In genomic region chr12:123532808-123533649, GRCh38 we compare ENCODE assay signal across 8 cellular contexts. TPM values are rescaled to one million over a fixed set of nuclear protein-coding genes. Genes with fewer than 3 reads are reported as not detected.
DNase-seq lines count a peak whose midpoint lies in the region; ATAC-seq and TF ChIP-seq lines count a peak whose summit lies in the region.

No MANE protein-coding gene starts in this region.

- H3K27me3 Mint-ChIP-seq in CD8-positive, alpha-beta memory T cell: peaks cover 0 to 1% of the 10 kb centered on the region in 2 donors
- H3K27me3 Mint-ChIP-seq in activated CD4-positive, alpha-beta memory T cell treated with anti-CD3 and anti-CD28 coated beads, Interleukin-2, amount 10 ng/mL, durations not matched to agents 7 days and 5 days: peaks cover 11% of the 10 kb centered on the region

- peaks cover 0 to 4% (median 0%) of the 10 kb centered on the region in 3 donors for H3K36me3 Mint-ChIP-seq in CD8-positive, alpha-beta memory T cell
- H3K36me3 Mint-ChIP-seq in activated CD4-positive, alpha-beta memory T cell treated with anti-CD3 and anti-CD28 coated beads, Interleukin-2, amount 10 ng/mL, durations not matched to agents 7 days and 5 days (ENCODE audit: low read depth): no peaks in the 10 kb centered on the region

- no peaks in the 10 kb centered on the region for H3K36me3 ChIP-seq in CD8-positive, alpha-beta memory T cell (ENCODE audit: insufficient read depth, low read length)
- H3K36me3 ChIP-seq in muscle layer of duodenum (ENCODE audit: control insufficient read depth in 1 of 2, insufficient read depth in 2 of 2, low read length in 2 of 2) (peaks cover 0 to 5% of the 10 kb centered on the region in 2 donors), vagina (no peaks in the 10 kb centered on the region)

- peak overlapping the region in 7 of 8 donors; percentile 47 to 87 (median 63) for H3K27ac Mint-ChIP-seq in CD8-positive, alpha-beta memory T cell
- no peak overlapping the region for H3K27ac Mint-ChIP-seq in activated CD4-positive, alpha-beta memory T cell treated with anti-CD3 and anti-CD28 coated beads, Interleukin-2, amount 10 ng/mL, durations not matched to agents 7 days and 5 days

- intact Hi-C loops in vagina (cut with DNase I): loop anchor here (5.0 kb wide), 1 partner anchor 76 kb away; the partner anchor contains the start of gene SNRNP35

- peaks cover 18% of the 10 kb centered on the region for H3K4me1 ChIP-seq in CD8-positive, alpha-beta memory T cell (ENCODE audit: insufficient read depth, low read length)
- H3K4me1 ChIP-seq in muscle layer of duodenum (ENCODE audit: control insufficient read depth in 1 of 2, insufficient read depth in 2 of 2, low read length in 2 of 2) (peaks cover 0 to 32% of the 10 kb centered on the region in 2 donors), vagina (peaks cover 30% of the 10 kb centered on the region)

- peak overlapping the region; percentile 64 for H3K4me3 ChIP-seq in CD8-positive, alpha-beta memory T cell (ENCODE audit: low read length)
- H3K4me3 ChIP-seq in muscle layer of duodenum (ENCODE audit: low read depth in 1 of 2, low read length in 2 of 2): peak overlapping the region; percentile 64 to 85
- peak overlapping the region; percentile 77 to 86 for H3K4me3 ChIP-seq in vagina

- no peaks in the 10 kb centered on the region for H3K27me3 ChIP-seq in CD8-positive, alpha-beta memory T cell (ENCODE audit: insufficient read depth, low read length, poor library complexity, severe bottlenecking)
- H3K27me3 ChIP-seq in muscle layer of duodenum (ENCODE audit: low read depth, low read length): no peaks in the 10 kb centered on the region
- no peaks in the 10 kb centered on the region for H3K27me3 ChIP-seq in vagina

- POLR2A ChIA-PET in CD8-positive, alpha-beta memory T cell (lab: Charles Lee): no interaction called here
- POLR2A ChIA-PET in activated CD4-positive, alpha-beta memory T cell treated with anti-CD3 and anti-CD28 coated beads, Interleukin-2, amount 10 ng/mL, durations not matched to agents 7 days and 5 days (lab: Charles Lee): interaction anchor here (0.5 to 1.7 kb wide), 5 partner anchors 10 to 105 kb away, joined by 3 to 5 read pairs (median 3); partner anchors contain the start of gene DDX55

- no peak for TF ChIP-seq CTCF in vagina (IDR thresholded peaks at IDR 0.05)

- ATAC-seq in HG03354 (IDR thresholded peaks at IDR 0.05; ENCODE audit: poor library complexity, severe bottlenecking, unreplicated experiment) (peak; percentile 36), GM18907 (IDR thresholded peaks at IDR 0.05; ENCODE audit: unreplicated experiment) (no peak)

- H3K9me3 Mint-ChIP-seq in CD8-positive, alpha-beta memory T cell: no peaks in the 10 kb centered on the region
- H3K9me3 Mint-ChIP-seq in activated CD4-positive, alpha-beta memory T cell treated with anti-CD3 and anti-CD28 coated beads, Interleukin-2, amount 10 ng/mL, durations not matched to agents 7 days and 5 days: no peaks in the 10 kb centered on the region

- H3K4me3 Mint-ChIP-seq in CD8-positive, alpha-beta memory T cell: peak overlapping the region; percentile 85 to 92 (median 88)
- H3K4me3 Mint-ChIP-seq in activated CD4-positive, alpha-beta memory T cell treated with anti-CD3 and anti-CD28 coated beads, Interleukin-2, amount 10 ng/mL, durations not matched to agents 7 days and 5 days: peak overlapping the region; percentile 61

- no peak overlapping the region for H3K27ac ChIP-seq in CD8-positive, alpha-beta memory T cell (ENCODE audit: low read depth, low read length)
- H3K27ac ChIP-seq in muscle layer of duodenum (ENCODE audit: low read length) (peak overlapping the region; percentile 2), vagina (peak overlapping the region; percentile 82)

- CTCF ChIA-PET in CD8-positive, alpha-beta memory T cell (lab: Charles Lee): interaction anchor here (1.3 kb wide), 1 partner anchor 50 kb away, joined by 4 read pairs; no protein-coding TSS in a partner anchor
- CTCF ChIA-PET in activated CD4-positive, alpha-beta memory T cell treated with anti-CD3 and anti-CD28 coated beads, Interleukin-2, amount 10 ng/mL, durations not matched to agents 7 days and 5 days (lab: Charles Lee): interaction anchor here (1.0 kb wide), 1 partner anchor 73 kb away, joined by 4 read pairs; no protein-coding TSS in a partner anchor

- no peaks in the 10 kb centered on the region for H3K9me3 ChIP-seq in CD8-positive, alpha-beta memory T cell (ENCODE audit: low read length)
- H3K9me3 ChIP-seq in muscle layer of duodenum (ENCODE audit: control insufficient read depth in 1 of 2, low read length in 2 of 2) (no peaks in the 10 kb centered on the region), vagina (no peaks in the 10 kb centered on the region)

- peaks cover 10 to 26% (median 16%) of the 10 kb centered on the region in 3 donors for H3K4me1 Mint-ChIP-seq in CD8-positive, alpha-beta memory T cell
- H3K4me1 Mint-ChIP-seq in activated CD4-positive, alpha-beta memory T cell treated with anti-CD3 and anti-CD28 coated beads, Interleukin-2, amount 10 ng/mL, durations not matched to agents 7 days and 5 days: peaks cover 23% of the 10 kb centered on the region

- TF ChIP-seq POLR2A in vagina (IDR thresholded peaks at IDR 0.05): no peak

- no peak for DNase-seq in CD8-positive, alpha-beta memory T cell
- DNase-seq in activated CD4-positive, alpha-beta memory T cell treated with anti-CD3 and anti-CD28 coated beads, Interleukin-2, amount 10 ng/mL, durations not matched to agents 7 days and 5 days: peak; percentile 21
- DNase-seq in fibroblast of gingiva (ENCODE audit: low read depth) (peak; percentile 36), vagina (ENCODE audit: extremely low spot score in 2 of 2) (no peak), NCI-H128 (lab: John Stamatoyannopoulos, UW; ENCODE audit: unreplicated experiment) (no peak)

RNA-seq across cellular contexts. Expression of gene RILPL1, which starts 0.5 kb away (rescaled TPM):
- 1 to 10 TPM; 2.7 to 4.6 TPM for total RNA-seq in CD8-positive, alpha-beta memory T cell
- 0.55 TPM for polyA plus RNA-seq in CD8-positive, alpha-beta memory T cell
- 1 to 10 TPM; 1.8 to 2.0 TPM for total RNA-seq in activated CD4-positive, alpha-beta memory T cell treated with anti-CD3 and anti-CD28 coated beads, Interleukin-2, amount 10 ng/mL, durations not matched to agents 7 days and 5 days
- total RNA-seq in vagina: 29.7 TPM

RNA-seq across cellular contexts. Expression of gene TMED2, which starts 51.3 kb away (rescaled TPM):
- total RNA-seq in CD8-positive, alpha-beta memory T cell: 100 to 1,000 TPM; 191 to 194 TPM
- polyA plus RNA-seq in CD8-positive, alpha-beta memory T cell: 314 TPM
- total RNA-seq in activated CD4-positive, alpha-beta memory T cell treated with anti-CD3 and anti-CD28 coated beads, Interleukin-2, amount 10 ng/mL, durations not matched to agents 7 days and 5 days: 100 to 1,000 TPM; 166 to 167 TPM
- 110 TPM for total RNA-seq in vagina

Comparison
In these comparisons a context has a peak if more than half of its experiments do, and no peak if none do; other contexts are left out.
1. DNase-seq: peak in activated CD4-positive, alpha-beta memory T cell treated with anti-CD3 and anti-CD28 coated beads, Interleukin-2, amount 10 ng/mL, durations not matched to agents 7 days and 5 days (single experiment) and fibroblast of gingiva (single experiment); none in CD8-positive, alpha-beta memory T cell (0 of 5), vagina (0 of 2) and NCI-H128 (single experiment).
2. Peak in every context shown above with its lines, with median percentiles within 50 percentile points of each other: H3K4me3 ChIP-seq.